In genomic region chr20:3045816-3046676, GRCh38 we compare ENCODE assay signal across 8 cellular contexts. TPM values are rescaled to one million over a fixed set of nuclear protein-coding genes. Genes with fewer than 3 reads are reported as not detected.
DNase-seq lines count a peak whose midpoint lies in the region; ATAC-seq and TF ChIP-seq lines count a peak whose summit lies in the region.

Gene MRPS26, plus strand, starts transcription at chr20:3046052. Its CDS starts 17 bp downstream, at chr20:3046069.

- CTCF ChIA-PET in activated naive CD4-positive, alpha-beta T cell treated with anti-CD3 and anti-CD28 coated beads, Interleukin-2, amount 10 ng/mL, durations not matched to agents 7 days and 5 days (lab: Charles Lee) = interaction anchor here (1.0 to 1.1 kb wide), 2 partner anchors 7 to 132 kb away, joined by 3 to 5 read pairs; no protein-coding TSS in a partner anchor

- peak; percentile 89 for ATAC-seq in GM21737 (IDR thresholded peaks at IDR 0.05; ENCODE audit: unreplicated experiment)

- no peaks in the 10 kb centered on the region for H3K9me2 ChIP-seq in Karpas-422 (replicated peaks; ENCODE audit: insufficient read depth, low read length)

- H3K27me3 Mint-ChIP-seq in activated naive CD4-positive, alpha-beta T cell treated with anti-CD3 and anti-CD28 coated beads, Interleukin-2, amount 10 ng/mL, durations not matched to agents 7 days and 5 days = no peaks in the 10 kb centered on the region

- H3K4me3 ChIP-seq in Karpas-422 (ENCODE audit: low read length) (peak within 1 kb of the TSS; percentile 88), suprapubic skin (peak within 1 kb of the TSS; percentile 60)

- H3K4me1 ChIP-seq in Karpas-422 (ENCODE audit: low read length) (peaks cover 31% of the 10 kb centered on the region), suprapubic skin (peaks cover 24% of the 10 kb centered on the region)

- peak within 1 kb of the TSS; percentile 98 for H3K4me2 ChIP-seq in Karpas-422 (ENCODE audit: low read depth, low read length, poor library complexity, severe bottlenecking)

- H3K27me3 ChIP-seq in Karpas-422 (ENCODE audit: low read length) (no peaks in the 10 kb centered on the region), suprapubic skin (no peaks in the 10 kb centered on the region)

- H3K4me3 Mint-ChIP-seq in activated naive CD4-positive, alpha-beta T cell treated with anti-CD3 and anti-CD28 coated beads, Interleukin-2, amount 10 ng/mL, durations not matched to agents 7 days and 5 days = peak within 1 kb of the TSS; percentile 72

- peak within 1 kb of the TSS; percentile 86 for H3K9ac ChIP-seq in Karpas-422 (ENCODE audit: low read length)

- peaks cover 20% of the 10 kb centered on the region for H3K79me2 ChIP-seq in Karpas-422 (ENCODE audit: low read length)

- H3K9me3 Mint-ChIP-seq in activated naive CD4-positive, alpha-beta T cell treated with anti-CD3 and anti-CD28 coated beads, Interleukin-2, amount 10 ng/mL, durations not matched to agents 7 days and 5 days = no peaks in the 10 kb centered on the region

- peaks cover 24% of the 10 kb centered on the region for H3K36me3 Mint-ChIP-seq in activated naive CD4-positive, alpha-beta T cell treated with anti-CD3 and anti-CD28 coated beads, Interleukin-2, amount 10 ng/mL, durations not matched to agents 7 days and 5 days

- DNase-seq in EL (peak; percentile 89), Karpas-422 (peak; percentile 95), SK-N-DZ (ENCODE audit: low spot score) (peak; percentile 90), globus pallidus (ENCODE audit: low spot score) (peak; percentile 87), occipital lobe (lab: John Stamatoyannopoulos, UW) (peak; percentile 89), suprapubic skin (ENCODE audit: low spot score in 2 of 2) (peak; percentile 91)
- peak; percentile 89 for DNase-seq in activated naive CD4-positive, alpha-beta T cell treated with anti-CD3 and anti-CD28 coated beads, Interleukin-2, amount 10 ng/mL, durations not matched to agents 7 days and 5 days

- H3K9me3 ChIP-seq in Karpas-422 (ENCODE audit: low read length) = no peaks in the 10 kb centered on the region
- H3K9me3 ChIP-seq in suprapubic skin = no peaks in the 10 kb centered on the region

- H3K27ac Mint-ChIP-seq in activated naive CD4-positive, alpha-beta T cell treated with anti-CD3 and anti-CD28 coated beads, Interleukin-2, amount 10 ng/mL, durations not matched to agents 7 days and 5 days = peak within 1 kb of the TSS; percentile 70

- WGBS in suprapubic skin = 0% methylated on average over 12 of the region's 104 CpGs

- TF ChIP-seq EP300 in suprapubic skin (IDR thresholded peaks at IDR 0.05) = no peak

- H3K4me1 Mint-ChIP-seq in activated naive CD4-positive, alpha-beta T cell treated with anti-CD3 and anti-CD28 coated beads, Interleukin-2, amount 10 ng/mL, durations not matched to agents 7 days and 5 days = peaks cover 33% of the 10 kb centered on the region

- TF ChIP-seq POLR2A in suprapubic skin (IDR thresholded peaks at IDR 0.05) = peak in 1 of 2 donors; percentile 41

- H4K20me1 ChIP-seq in Karpas-422 (ENCODE audit: insufficient read depth, low read depth, low read length) = 0 out of 2 replicates have a peak, but pooled peaks cover 9% of the 10 kb centered on the region

- peaks cover 25% of the 10 kb centered on the region for H3K36me3 ChIP-seq in Karpas-422 (ENCODE audit: insufficient read depth, low read length)
- H3K36me3 ChIP-seq in suprapubic skin = peaks cover 28% of the 10 kb centered on the region

- H2AFZ ChIP-seq in Karpas-422 (ENCODE audit: low read length) = peak within 1 kb of the TSS; percentile 83; the same call in 1 of the 2 replicates

- peak within 1 kb of the TSS; percentile 93 for H3K27ac ChIP-seq in Karpas-422 (ENCODE audit: low read length)
- peak within 1 kb of the TSS; percentile 83 for H3K27ac ChIP-seq in suprapubic skin

- TF ChIP-seq CTCF in suprapubic skin (IDR thresholded peaks at IDR 0.05) = no peak

RNA-seq across cellular contexts. Expression of gene MRPS26, which starts in this region (rescaled TPM):
- 66.5 and 109 TPM in 2 replicates for total RNA-seq in Karpas-422 (2014; rRNA removed; shearing (Covaris generic); ENCODE audit: low replicate concordance)
- 130 and 171 TPM in 2 replicates for polyA plus RNA-seq in SK-N-DZ (2014; cell fraction: cytosol; rRNA removed)
- polyA plus RNA-seq in SK-N-DZ (2014; cell fraction: nucleus; rRNA removed) = 96.7 and 135 TPM in 2 replicates
- total RNA-seq in occipital lobe (36.0 TPM), suprapubic skin (10 to 100 TPM; 38.5 to 59.4 (median 53.7) TPM)

Comparison
In these comparisons a context has a peak if more than half of its experiments do, and no peak if none do; other contexts are left out.
1. Peak in every context shown above with its lines: DNase-seq, ATAC-seq, H3K4me3 ChIP-seq and H3K27ac ChIP-seq.